ENCODE assay signal across 23 cellular contexts in genomic region chr9:13459071-13459470, GRCh38.
"Had no signal": no experiment of that assay in that cellular context is flagged by ENCODE, and none has a peak within 500 bp of the region (broad histone marks: within the 10 kb centered on the region; RNA-seq: fewer than 3 reads in every experiment).

No MANE protein-coding gene starts in this region.

- H3K4me1 ChIP-seq: pancreas, stomach, thyroid gland had no signal

- H3K9me3 ChIP-seq: mucosa of descending colon, neutrophil, pancreas, stomach, thyroid gland had no signal

- ATAC-seq: left lobe of liver; mucosa of descending colon; natural killer cell treated with Interleukin-12 subunit alpha and Interleukin-12 subunit beta and Interleukin-15 and Interleukin-18, amount 100 ng/mL, for 72 hours; pancreas; sciatic nerve; stimulated activated effector memory CD8-positive, alpha-beta T cell treated with anti-CD3 and anti-CD28 coated beads, Interleukin-12 subunit alpha, Interleukin-12 subunit beta, amount 100 ng/mL, for 72 hours had no signal

- H3K36me3 ChIP-seq: neutrophil, pancreas, stomach, thyroid gland had no signal

- DNase-seq: effector CD8-positive, alpha-beta T cell; endodermal cell; hypothalamus; mesenchymal stem cell; mucosa of descending colon; naive B cell; pancreas; stimulated activated CD4-positive, alpha-beta T cell treated with anti-CD3 and anti-CD28 coated beads, Interleukin-12 subunit alpha, Interleukin-12 subunit beta, amount 100 ng/mL, for 4 hours; stimulated activated CD4-positive, alpha-beta T cell treated with anti-CD3 and anti-CD28 coated beads, Interleukin-1b, Interleukin-23, amount 100 ng/mL, for 48 hours; stimulated activated CD4-positive, alpha-beta T cell treated with anti-CD3 and anti-CD28 coated beads, Interleukin-4, amount 100 ng/mL, for 24 hours; stimulated activated naive CD4-positive, alpha-beta T cell treated with Interleukin-2 at 50 U/mL for 16 hours; stomach; thyroid gland had no signal

- H3K27ac ChIP-seq: neutrophil, pancreas, stomach, thyroid gland had no signal

- H3K27me3 ChIP-seq: neutrophil, pancreas, stomach, thyroid gland had no signal

- H3K4me2 ChIP-seq: smooth muscle cell had no signal

- FAIRE-seq: colon, frontal cortex, keratinocyte, pancreas had no signal

- H3K4me3 ChIP-seq: lung, mucosa of descending colon, pancreas, smooth muscle cell, stomach, thyroid gland had no signal
